Comparison of ENCODE assay signal across 8 cellular contexts in the genomic region with DNA sequence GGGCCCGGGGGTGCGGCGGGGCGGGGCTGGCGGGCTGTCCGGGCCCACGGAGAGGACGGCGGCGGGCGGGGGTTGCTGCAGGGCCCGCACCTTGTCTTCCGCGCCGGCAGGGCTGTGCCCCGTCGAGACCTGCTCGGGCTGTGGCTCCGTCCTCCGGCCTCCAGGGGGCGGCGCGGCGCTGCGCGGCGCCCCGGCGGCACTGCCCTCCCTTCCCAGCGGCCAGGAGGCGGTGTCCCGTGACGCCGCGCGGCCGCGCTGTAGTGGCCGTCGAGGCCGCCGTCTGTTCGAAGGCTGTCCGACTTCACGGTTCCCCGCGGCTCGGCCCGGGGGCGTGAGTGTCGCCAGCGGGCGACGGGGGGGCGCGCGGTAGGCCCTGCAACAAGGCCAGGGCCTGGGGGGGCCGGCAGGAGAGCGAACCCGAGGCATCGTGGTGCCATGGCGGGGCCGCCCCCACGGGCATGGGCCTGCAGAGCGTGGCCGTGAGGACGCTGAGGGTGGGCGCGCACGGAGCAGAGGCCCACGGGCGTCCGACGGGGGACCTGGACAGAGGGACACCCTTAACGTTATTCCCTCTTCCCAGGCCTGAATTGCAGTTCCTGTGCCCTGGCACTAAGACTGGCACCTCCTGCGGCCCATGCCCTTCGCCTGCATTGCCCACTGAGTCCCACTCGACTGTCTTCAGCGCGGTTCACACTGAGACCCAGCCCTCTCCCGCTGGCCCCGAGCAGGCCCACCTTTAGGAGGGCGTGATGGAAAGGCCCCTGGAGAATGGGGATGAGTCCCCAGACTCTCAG.
DNase-seq lines count a peak whose midpoint lies in the region; ATAC-seq and TF ChIP-seq lines count a peak whose summit lies in the region.

A gene with protein sequence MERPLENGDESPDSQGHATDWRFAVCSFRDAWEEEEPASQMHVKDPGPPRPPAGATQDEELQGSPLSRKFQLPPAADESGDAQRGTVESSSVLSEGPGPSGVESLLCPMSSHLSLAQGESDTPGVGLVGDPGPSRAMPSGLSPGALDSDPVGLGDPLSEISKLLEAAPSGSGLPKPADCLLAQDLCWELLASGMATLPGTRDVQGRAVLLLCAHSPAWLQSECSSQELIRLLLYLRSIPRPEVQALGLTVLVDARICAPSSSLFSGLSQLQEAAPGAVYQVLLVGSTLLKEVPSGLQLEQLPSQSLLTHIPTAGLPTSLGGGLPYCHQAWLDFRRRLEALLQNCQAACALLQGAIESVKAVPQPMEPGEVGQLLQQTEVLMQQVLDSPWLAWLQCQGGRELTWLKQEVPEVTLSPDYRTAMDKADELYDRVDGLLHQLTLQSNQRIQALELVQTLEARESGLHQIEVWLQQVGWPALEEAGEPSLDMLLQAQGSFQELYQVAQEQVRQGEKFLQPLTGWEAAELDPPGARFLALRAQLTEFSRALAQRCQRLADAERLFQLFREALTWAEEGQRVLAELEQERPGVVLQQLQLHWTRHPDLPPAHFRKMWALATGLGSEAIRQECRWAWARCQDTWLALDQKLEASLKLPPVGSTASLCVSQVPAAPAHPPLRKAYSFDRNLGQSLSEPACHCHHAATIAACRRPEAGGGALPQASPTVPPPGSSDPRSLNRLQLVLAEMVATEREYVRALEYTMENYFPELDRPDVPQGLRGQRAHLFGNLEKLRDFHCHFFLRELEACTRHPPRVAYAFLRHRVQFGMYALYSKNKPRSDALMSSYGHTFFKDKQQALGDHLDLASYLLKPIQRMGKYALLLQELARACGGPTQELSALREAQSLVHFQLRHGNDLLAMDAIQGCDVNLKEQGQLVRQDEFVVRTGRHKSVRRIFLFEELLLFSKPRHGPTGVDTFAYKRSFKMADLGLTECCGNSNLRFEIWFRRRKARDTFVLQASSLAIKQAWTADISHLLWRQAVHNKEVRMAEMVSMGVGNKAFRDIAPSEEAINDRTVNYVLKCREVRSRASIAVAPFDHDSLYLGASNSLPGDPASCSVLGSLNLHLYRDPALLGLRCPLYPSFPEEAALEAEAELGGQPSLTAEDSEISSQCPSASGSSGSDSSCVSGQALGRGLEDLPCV (plus strand): TSS at position 237 of the 794 bp plus-strand sequence. CDS start 513 bp downstream, at position 750.

- peak; percentile 55 for ATAC-seq in HG02970 (IDR thresholded peaks at IDR 0.05; ENCODE audit: low FRiP score, unreplicated experiment)

- peak; percentile 43 for TF ChIP-seq CTCF in choroid plexus epithelial cell (conservative IDR thresholded peaks at IDR 0.05; ENCODE audit: low read depth, low read length)

- peak within 1 kb of the TSS; percentile 53 for H3K4me3 ChIP-seq in choroid plexus epithelial cell (ENCODE audit: low read depth, low read length)

- DNase-seq in NCI-H1417 (lab: John Stamatoyannopoulos, UW): peak; percentile 78
- no peak for DNase-seq in NCI-H1417 treated with DMSO at 0.1 percent for 48 hours (lab: John Stamatoyannopoulos, UW)
- DNase-seq in NCI-H2196 (lab: John Stamatoyannopoulos, UW; ENCODE audit: unreplicated experiment): peak; percentile 69
- DNase-seq in activated CD4-positive, CD25-positive, alpha-beta regulatory T cell treated with anti-CD3 and anti-CD28 coated beads, Interleukin-2, amount 50 U/mL, for 16 hours (ENCODE audit: low read depth, low spot score): peak; percentile 55
- peak; percentile 72 for DNase-seq in choroid plexus epithelial cell (ENCODE audit: low read depth)
- peak; percentile 92 for DNase-seq in left kidney (ENCODE audit: low read depth, low spot score)
- peak; percentile 83 for DNase-seq in stimulated activated CD4-positive, alpha-beta T cell treated with anti-CD3 and anti-CD28 coated beads, Interleukin-4, amount 100 ng/mL, for 1 hour
